Comparison of ENCODE assay signal across 12 cellular contexts in genomic region chr17:69103557-69104233, GRCh38. TPM values are rescaled to one million over a fixed set of nuclear protein-coding genes. Genes with fewer than 3 reads are reported as not detected.
"Had no signal": no experiment of that assay in that cellular context is flagged by ENCODE, and none has a peak within 500 bp of the region (broad histone marks: within the 10 kb centered on the region; RNA-seq: fewer than 3 reads in every experiment).

No MANE protein-coding gene starts in this region.

- H3K9me3 Mint-ChIP-seq: activated CD4-positive, alpha-beta memory T cell treated with anti-CD3 and anti-CD28 coated beads, Interleukin-2, amount 10 ng/mL, durations not matched to agents 7 days and 5 days; activated T-cell treated with anti-CD3 and anti-CD28 coated beads, Interleukin-2, amount 50 U/mL, for 24 hours; naive B cell; neural progenitor cell had no signal

- DNase-seq: activated CD4-positive, alpha-beta memory T cell treated with anti-CD3 and anti-CD28 coated beads, Interleukin-2, amount 10 ng/mL, durations not matched to agents 7 days and 5 days; activated CD4-positive, alpha-beta T cell treated with anti-CD3 and anti-CD28 coated beads for 4 hours; activated naive CD4-positive, alpha-beta T cell treated with anti-CD3 and anti-CD28 coated beads, Interleukin-2, amount 50 U/mL, for 16 hours; activated T-cell treated with anti-CD3 and anti-CD28 coated beads, Interleukin-2, amount 50 U/mL, for 24 hours; islet precursor cell; naive B cell; stimulated activated CD4-positive, alpha-beta T cell treated with anti-CD3 and anti-CD28 coated beads, Interleukin-1b, Interleukin-23, amount 100 ng/mL, for 48 hours; stomach; testis; upper lobe of right lung had no signal

- H2AFZ ChIP-seq: neural progenitor cell had no signal

- H3K27ac Mint-ChIP-seq: activated CD4-positive, alpha-beta memory T cell treated with anti-CD3 and anti-CD28 coated beads, Interleukin-2, amount 10 ng/mL, durations not matched to agents 7 days and 5 days; activated T-cell treated with anti-CD3 and anti-CD28 coated beads, Interleukin-2, amount 50 U/mL, for 24 hours; neural progenitor cell had no signal

- H3K4me3 Mint-ChIP-seq: activated CD4-positive, alpha-beta memory T cell treated with anti-CD3 and anti-CD28 coated beads, Interleukin-2, amount 10 ng/mL, durations not matched to agents 7 days and 5 days; activated T-cell treated with anti-CD3 and anti-CD28 coated beads, Interleukin-2, amount 50 U/mL, for 24 hours; neural progenitor cell had no signal

- H3K27ac ChIP-seq: neural progenitor cell, stomach, testis, upper lobe of right lung had no signal

- H3K36me3 Mint-ChIP-seq: naive B cell, neural progenitor cell had no signal

- H3K4me1 ChIP-seq: testis, upper lobe of right lung had no signal

- H3K9me3 ChIP-seq: stomach, testis, upper lobe of right lung had no signal

- H3K27me3 ChIP-seq: neural progenitor cell, stomach, testis, upper lobe of right lung had no signal

- H3K36me3 ChIP-seq: neural progenitor cell, upper lobe of right lung had no signal

- H3K27me3 Mint-ChIP-seq: activated CD4-positive, alpha-beta memory T cell treated with anti-CD3 and anti-CD28 coated beads, Interleukin-2, amount 10 ng/mL, durations not matched to agents 7 days and 5 days; activated T-cell treated with anti-CD3 and anti-CD28 coated beads, Interleukin-2, amount 50 U/mL, for 24 hours; naive B cell had no signal

- H3K4me3 ChIP-seq: neural progenitor cell, stomach, testis, upper lobe of right lung had no signal

- H3K4me1 Mint-ChIP-seq: activated CD4-positive, alpha-beta memory T cell treated with anti-CD3 and anti-CD28 coated beads, Interleukin-2, amount 10 ng/mL, durations not matched to agents 7 days and 5 days; naive B cell; neural progenitor cell had no signal

- H3K4me2 ChIP-seq: neural progenitor cell had no signal

RNA-seq across cellular contexts. Expression of gene ABCA6, which starts 38.0 kb away (rescaled TPM):
- total RNA-seq: astrocyte had no signal
